20 cellular contexts compared by ENCODE assay signal in genomic region chr5:95839658-95840057, GRCh38. TPM values are rescaled to one million over a fixed set of nuclear protein-coding genes. Genes with fewer than 3 reads are reported as not detected.
A peak's percentile ranks its signal among the peaks of the same experiment; 100 is the strongest.
DNase-seq lines count a peak whose midpoint lies in the region; ATAC-seq and TF ChIP-seq lines count a peak whose summit lies in the region.
"Had no signal": no experiment of that assay in that cellular context is flagged by ENCODE, and none has a peak within 500 bp of the region (broad histone marks: within the 10 kb centered on the region; RNA-seq: fewer than 3 reads in every experiment).

No MANE protein-coding gene starts in this region.

- no peaks in the 10 kb centered on the region for H3K27me3 Mint-ChIP-seq in MCF 10A (ENCODE audit: insufficient read depth, unreplicated experiment)
- H3K27me3 Mint-ChIP-seq: CD4-positive, alpha-beta T cell had no signal

- H3K4me3 Mint-ChIP-seq in MCF 10A (ENCODE audit: unreplicated experiment) = no peak overlapping the region
- H3K4me3 Mint-ChIP-seq: CD4-positive, alpha-beta T cell had no signal

- H3K9me3 Mint-ChIP-seq in MCF 10A (ENCODE audit: unreplicated experiment) = no peaks in the 10 kb centered on the region
- H3K9me3 Mint-ChIP-seq: CD4-positive, alpha-beta T cell had no signal

- H3K36me3 Mint-ChIP-seq in MCF 10A (ENCODE audit: insufficient read depth, unreplicated experiment) = peaks cover 7% of the 10 kb centered on the region

- peak overlapping the region; percentile 25 for H3K27ac Mint-ChIP-seq in MCF 10A (ENCODE audit: low read depth, unreplicated experiment)
- H3K27ac Mint-ChIP-seq: CD4-positive, alpha-beta T cell had no signal

- no peak for TF ChIP-seq POLR2A in transverse colon (IDR thresholded peaks at IDR 0.05)

- H3K4me3 ChIP-seq in mammary epithelial cell (replicated peaks in 1 of 3; ENCODE audit: insufficient read depth in 1 of 3, low read depth in 2 of 3, low read length in 3 of 3) = no peak overlapping the region
- no peak overlapping the region for H3K4me3 ChIP-seq in colonic mucosa
- peak overlapping the region in 1 of 2 experiments; percentile 26 for H3K4me3 ChIP-seq in neutrophil (ENCODE audit: low read depth in 1 of 2, low read length in 1 of 2)
- no peak overlapping the region for H3K4me3 ChIP-seq in transverse colon
- H3K4me3 ChIP-seq: MG63, PC-9 had no signal

- H2AFZ ChIP-seq in mammary epithelial cell (ENCODE audit: low read depth, low read length) = no peak overlapping the region
- H2AFZ ChIP-seq: PC-9 had no signal

- no peaks in the 10 kb centered on the region for H4K20me1 ChIP-seq in mammary epithelial cell (ENCODE audit: insufficient read depth, low read length)

- no peak for TF ChIP-seq EP300 in transverse colon (IDR thresholded peaks at IDR 0.05; ENCODE audit: low read depth)

- H3K79me2 ChIP-seq in mammary epithelial cell (ENCODE audit: insufficient read depth, low read length) = no peaks in the 10 kb centered on the region

- TF ChIP-seq CTCF in MCF 10A (IDR thresholded peaks at IDR 0.05; ENCODE audit: unreplicated experiment) (no peak), mammary epithelial cell (conservative IDR thresholded peaks at IDR 0.05 in 1 of 2, IDR thresholded peaks at IDR 0.05 in 1 of 2; ENCODE audit: extremely low read depth in 1 of 2, insufficient read depth in 1 of 2, low read depth in 1 of 2, low read length in 2 of 2) (no peak), colonic mucosa (IDR thresholded peaks at IDR 0.05) (no peak), neutrophil (IDR thresholded peaks at IDR 0.05) (no peak), transverse colon (IDR thresholded peaks at IDR 0.05) (no peak)

- BruUV-seq in MCF 10A (replicated peaks; lab: Mats Ljungman, UMichigan) (no TSS peak), mammary epithelial cell (replicated peaks; lab: Mats Ljungman, UMichigan) (no TSS peak)

- CTCF ChIA-PET in MCF 10A (lab: Yijun Ruan, JAX) = interaction anchor here (12.4 to 16.0 kb wide), 2 partner anchors 55 to 196 kb away, joined by 149 to 336 read pairs; partner anchors contain the start of gene RFESD
- CTCF ChIA-PET in mammary epithelial cell (lab: Charles Lee; ENCODE audit: low non-redundant PET) = no interaction called here

- in situ Hi-C loops in mammary epithelial cell (cut with MboI; ENCODE audit: low sequenced_read_pairs in 2 of 2) (loop anchor here in 1 of 2 donors (5.0 kb wide), 1 partner anchor 177 kb away; no protein-coding TSS in a partner anchor), transverse colon (cut with MboI; ENCODE audit: low pct_ligation_motif_present in 1 of 4, low pct_unique_long_range_greater_than_20kb in 1 of 4, low sequenced_read_pairs in 3 of 4) (loop anchor here in 2 of 4 donors (10.0 kb wide), 1 partner anchor 175 kb away; no protein-coding TSS in a partner anchor)

- H3K27me3 ChIP-seq in mammary epithelial cell (ENCODE audit: insufficient read depth, low read length) (no peaks in the 10 kb centered on the region), colonic mucosa (no peaks in the 10 kb centered on the region), neutrophil (no peaks in the 10 kb centered on the region), transverse colon (no peaks in the 10 kb centered on the region)
- H3K27me3 ChIP-seq: MG63 had no signal

- intact Hi-C loops in MCF 10A (cut with micrococcal nuclease) (no loop called here), mammary epithelial cell (cut with micrococcal nuclease) (no loop called here), colonic mucosa (cut with DNase I) (no loop called here), transverse colon (cut with DNase I; ENCODE audit: low total_unique reads) (loop anchor here (10.0 kb wide), 1 partner anchor 195 kb away; the partner anchor contains the start of gene RFESD)

- no peak for DNase-seq in MCF 10A (ENCODE audit: unreplicated experiment)
- no peak for DNase-seq in mammary epithelial cell
- DNase-seq in colonic mucosa = no peak
- no peak for DNase-seq in transverse colon
- DNase-seq in NCI-H82 treated with DMSO at 0.1 percent for 48 hours (lab: John Stamatoyannopoulos, UW; ENCODE audit: unreplicated experiment) = no peak
- no peak for DNase-seq in SKM-1 treated with dmso at 0.1 percent for 144 hours (lab: John Stamatoyannopoulos, UW; ENCODE audit: unreplicated experiment)
- DNase-seq: CD4-positive, alpha-beta T cell; DMS79 treated with DMSO at 0.1 percent for 48 hours; GOT3; MG63; NCI-H1092 treated with DMSO at 0.1 percent for 48 hours; NCI-H1694; NCI-H2107; NCI-H226; NCI-H526; PC-9 had no signal

- dilution Hi-C loops in mammary epithelial cell (cut with HindIII; ENCODE audit: low sequenced_read_pairs) = loop anchor here (25.0 kb wide), 1 partner anchor 177 kb away; no protein-coding TSS in a partner anchor

- H3K4me2 ChIP-seq in mammary epithelial cell (ENCODE audit: insufficient read depth, low read depth, low read length) = no peak overlapping the region
- H3K4me2 ChIP-seq: KMS-11, PC-9 had no signal

- no peak overlapping the region for H3K9ac ChIP-seq in mammary epithelial cell (ENCODE audit: insufficient read depth, low read length)
- no peak overlapping the region for H3K9ac ChIP-seq in colonic mucosa (ENCODE audit: low read depth in 2 of 2, low read length in 2 of 2)
- H3K9ac ChIP-seq: KMS-11 had no signal

- no peak for ATAC-seq in HG03460 (IDR thresholded peaks at IDR 0.05; ENCODE audit: unreplicated experiment)
- ATAC-seq: Right ventricle myocardium inferior had no signal

- no peaks in the 10 kb centered on the region for H3K36me3 ChIP-seq in mammary epithelial cell (ENCODE audit: insufficient read depth, low read length)
- H3K36me3 ChIP-seq in colonic mucosa = no peaks in the 10 kb centered on the region
- H3K36me3 ChIP-seq in neutrophil = no peaks in the 10 kb centered on the region
- H3K36me3 ChIP-seq in transverse colon = no peaks in the 10 kb centered on the region
- H3K36me3 ChIP-seq: MG63 had no signal

- H3K4me1 ChIP-seq in mammary epithelial cell (ENCODE audit: insufficient read depth, low read length) (peaks cover 3% of the 10 kb centered on the region), colonic mucosa (peaks cover 13% of the 10 kb centered on the region), neutrophil (ENCODE audit: control insufficient read depth in 1 of 2, insufficient read depth in 1 of 2, low read depth in 1 of 2, low read length in 1 of 2) (peaks cover 99% of the 10 kb centered on the region in 2 experiments), transverse colon (peaks cover 5 to 39% (median 29%) of the 10 kb centered on the region in 4 donors)

- no peaks in the 10 kb centered on the region for H3K9me3 ChIP-seq in mammary epithelial cell (replicated peaks; ENCODE audit: insufficient read depth, low read length)
- no peaks in the 10 kb centered on the region for H3K9me3 ChIP-seq in colonic mucosa
- no peaks in the 10 kb centered on the region for H3K9me3 ChIP-seq in neutrophil
- no peaks in the 10 kb centered on the region for H3K9me3 ChIP-seq in transverse colon
- H3K9me3 ChIP-seq: MG63 had no signal

- no peak overlapping the region for H3K27ac ChIP-seq in mammary epithelial cell (ENCODE audit: insufficient read depth, low read depth, low read length)
- peak overlapping the region; percentile 23 for H3K27ac ChIP-seq in colonic mucosa
- H3K27ac ChIP-seq in neutrophil = peak overlapping the region; percentile 99
- peak overlapping the region in 3 of 4 donors; percentile 26 to 74 (median 45) for H3K27ac ChIP-seq in transverse colon
- H3K27ac ChIP-seq: KMS-11, PC-9 had no signal

- POLR2A ChIA-PET in MCF 10A (lab: Yijun Ruan, JAX) = interaction anchor here (6.6 kb wide), 1 partner anchor 16 kb away, joined by 55 read pairs; the partner anchor contains the start of gene GLRX

- H3K4me1 Mint-ChIP-seq in MCF 10A (ENCODE audit: insufficient read depth, unreplicated experiment) = peaks cover 45% of the 10 kb centered on the region

- WGBS in mammary epithelial cell (ENCODE audit: low coverage, missing lambda C conversion rate) = 93% methylated on average over 2 of the region's 2 CpGs
- 44 to 46% methylated on average over 2 of the region's 2 CpGs for WGBS in transverse colon (ENCODE audit: low coverage in 1 of 2), 2 donors

RNA-seq across cellular contexts. Expression of gene GLRX, which starts 17.1 kb away (rescaled TPM):
- 41.4 and 59.2 TPM in 2 replicates for total RNA-seq in MCF 10A (2022)
- total RNA-seq in mammary epithelial cell = 1 to 10 TPM; 3.5 to 8.3 TPM
- polyA plus RNA-seq in mammary epithelial cell = 8.4 TPM
- polyA minus RNA-seq in mammary epithelial cell = not detected
- total RNA-seq in colonic mucosa = 10 to 100 TPM; 52.8 to 89.6 TPM
- 100 to 1,000 TPM in 1 of 4 donors, 10 to 100 TPM in 3; 50.5 to 112 (median 64.4) TPM for total RNA-seq in transverse colon
